ENCODE assay signal across 1 cellular context in the genomic region with DNA sequence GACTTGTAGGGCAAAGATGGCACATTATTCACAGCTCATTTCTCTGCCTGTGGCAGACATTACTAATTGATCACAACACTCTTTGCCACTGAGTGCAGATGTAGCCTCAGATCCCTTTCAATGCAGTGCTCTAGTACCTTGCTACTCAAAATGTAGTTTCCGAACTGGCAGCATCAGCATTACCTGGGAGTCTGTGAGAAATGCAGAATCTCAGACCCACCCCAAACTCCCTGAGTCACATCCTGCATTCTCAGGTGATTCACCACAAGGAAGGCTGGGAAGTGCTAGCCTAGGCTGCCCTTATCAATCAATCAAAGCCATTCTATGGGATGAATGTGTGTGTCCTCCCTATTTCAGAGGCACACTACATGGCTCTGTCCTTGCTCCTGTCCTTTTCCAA.
TF ChIP-seq lines count a peak whose summit lies in the region.

No MANE protein-coding gene starts in this region.

TF ChIP-seq in WTC11, 78 proteins besides CTCF, POLR2A, EP300 and RAD21 (continued from another document):
- TF ChIP-seq, protein P1, sequence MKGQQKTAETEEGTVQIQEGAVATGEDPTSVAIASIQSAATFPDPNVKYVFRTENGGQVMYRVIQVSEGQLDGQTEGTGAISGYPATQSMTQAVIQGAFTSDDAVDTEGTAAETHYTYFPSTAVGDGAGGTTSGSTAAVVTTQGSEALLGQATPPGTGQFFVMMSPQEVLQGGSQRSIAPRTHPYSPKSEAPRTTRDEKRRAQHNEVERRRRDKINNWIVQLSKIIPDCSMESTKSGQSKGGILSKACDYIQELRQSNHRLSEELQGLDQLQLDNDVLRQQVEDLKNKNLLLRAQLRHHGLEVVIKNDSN (CRISPR knock-in tag; IDR thresholded peaks at IDR 0.05) = no peak
- no peak for TF ChIP-seq RORB (CRISPR knock-in tag; IDR thresholded peaks at IDR 0.05)
